19 cellular contexts compared by ENCODE assay signal in the genomic region with DNA sequence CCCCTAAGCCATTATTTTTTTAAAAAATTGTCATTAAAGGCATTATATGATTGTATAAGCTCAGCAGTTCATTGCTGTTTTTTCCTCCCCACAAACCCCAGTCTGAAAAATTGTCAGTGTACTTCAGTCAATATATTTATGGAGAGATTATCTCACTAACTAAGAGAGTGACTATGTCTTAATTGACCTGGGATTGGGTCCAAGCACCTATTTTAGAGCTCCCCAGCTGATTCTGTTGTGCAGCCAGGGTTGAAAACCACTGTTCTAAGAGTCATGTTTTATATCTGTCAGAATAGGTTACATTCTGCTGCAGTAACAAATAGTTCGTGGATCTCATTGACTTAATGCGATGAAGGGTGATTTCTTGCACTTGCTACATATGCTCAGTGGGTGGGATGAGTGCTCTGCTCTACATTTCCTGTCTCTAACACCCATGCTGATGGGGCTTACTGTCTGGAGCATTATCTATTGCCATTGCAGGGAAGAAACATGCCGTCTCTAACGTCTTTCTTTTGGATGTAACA.
"Had no signal": no experiment of that assay in that cellular context is flagged by ENCODE, and none has a peak within 500 bp of the region (broad histone marks: within the 10 kb centered on the region; RNA-seq: fewer than 3 reads in every experiment).

No MANE protein-coding gene starts in this region.

- H3K4me3 ChIP-seq: coronary artery, esophagus muscularis mucosa, gastroesophageal sphincter, heart left ventricle, left ventricle myocardium inferior, lower lobe of right lung, mucosa of descending colon had no signal

- H3K4me1 ChIP-seq: esophagus muscularis mucosa, foreskin keratinocyte, gastroesophageal sphincter, lower lobe of right lung had no signal

- H3K36me3 ChIP-seq: esophagus muscularis mucosa, gastroesophageal sphincter, heart left ventricle, left ventricle myocardium inferior, lower lobe of right lung had no signal

- DNase-seq: dermis blood vessel endothelial cell; effector CD8-positive, alpha-beta T cell; effector memory CD8-positive, alpha-beta T cell; foreskin keratinocyte; heart left ventricle; left colon; left ventricle myocardium inferior; lower lobe of right lung; mesenchymal stem cell; mucosa of descending colon; naive B cell had no signal

- H3K27ac ChIP-seq: coronary artery, esophagus muscularis mucosa, foreskin keratinocyte, gastroesophageal sphincter, heart left ventricle, left ventricle myocardium inferior, lower lobe of right lung had no signal

- H3K27me3 ChIP-seq: gastroesophageal sphincter had no signal

- H3K9me3 ChIP-seq: lower lobe of right lung, mucosa of descending colon had no signal

- ATAC-seq: effector memory CD8-positive, alpha-beta T cell; foreskin keratinocyte; gastroesophageal sphincter; left colon; left lobe of liver; lower lobe of right lung; mucosa of descending colon had no signal

- FAIRE-seq: colon, endothelial cell of umbilical vein, islet of Langerhans, keratinocyte had no signal
